ENCODE assay signal across 11 cellular contexts in genomic region chr12:27548301-27549199, GRCh38. TPM values are rescaled to one million over a fixed set of nuclear protein-coding genes. Genes with fewer than 3 reads are reported as not detected.
A peak's percentile ranks its signal among the peaks of the same experiment; 100 is the strongest.
DNase-seq lines count a peak whose midpoint lies in the region; ATAC-seq and TF ChIP-seq lines count a peak whose summit lies in the region.
"Had no signal": no experiment of that assay in that cellular context is flagged by ENCODE, and none has a peak within 500 bp of the region (broad histone marks: within the 10 kb centered on the region; RNA-seq: fewer than 3 reads in every experiment).

No MANE protein-coding gene starts in this region.

- TF ChIP-seq CTCF in CD14-positive monocyte (IDR thresholded peaks at IDR 0.05) (no peak), mammary epithelial cell (conservative IDR thresholded peaks at IDR 0.05 in 1 of 2, IDR thresholded peaks at IDR 0.05 in 1 of 2; ENCODE audit: extremely low read depth in 1 of 2, insufficient read depth in 1 of 2, low read depth in 1 of 2, low read length in 2 of 2) (no peak)

- intact Hi-C loops in CD14-positive monocyte (cut with micrococcal nuclease) (no loop called here), mammary epithelial cell (cut with micrococcal nuclease) (loop anchor here (1.0 to 5.0 kb wide), 3 partner anchors 44 to 216 kb away; partner anchors contain the start of gene BMAL2)
- intact Hi-C loops in activated naive CD4-positive, alpha-beta T cell treated with anti-CD3 and anti-CD28 coated beads for 36 hours (cut with micrococcal nuclease), result no loop called here

- peaks cover 27% of the 10 kb centered on the region for H3K4me1 Mint-ChIP-seq in CD14-positive monocyte
- H3K4me1 Mint-ChIP-seq in activated naive CD4-positive, alpha-beta T cell treated with anti-CD3 and anti-CD28 coated beads for 36 hours (ENCODE audit: low read depth), result peaks cover 18% of the 10 kb centered on the region

- in situ Hi-C loops in mammary epithelial cell (cut with MboI; ENCODE audit: low sequenced_read_pairs in 2 of 2), result no loop called here

- no peaks in the 10 kb centered on the region for H4K20me1 ChIP-seq in mammary epithelial cell (ENCODE audit: insufficient read depth, low read length)

- no peaks in the 10 kb centered on the region for H3K27me3 ChIP-seq in mammary epithelial cell (ENCODE audit: insufficient read depth, low read length)
- no peaks in the 10 kb centered on the region for H3K27me3 ChIP-seq in rectal smooth muscle tissue (ENCODE audit: control insufficient read depth, insufficient read depth, low read length)

- DNase-seq in CD14-positive monocyte (ENCODE audit: low spot score) (no peak), NCI-H187 (lab: John Stamatoyannopoulos, UW) (peak; percentile 38 to 45), mammary epithelial cell (no peak), T-helper 2 cell (no peak), medulla oblongata (ENCODE audit: extremely low spot score) (no peak)
- no peak for DNase-seq in activated naive CD4-positive, alpha-beta T cell treated with anti-CD3 and anti-CD28 coated beads for 36 hours
- DNase-seq: activated CD4-positive, alpha-beta T cell treated with anti-CD3 and anti-CD28 coated beads for 48 hours; CD4-positive, CD25-positive, alpha-beta regulatory T cell had no signal

- H3K9me3 Mint-ChIP-seq in CD14-positive monocyte, result peaks cover 0 to 2% (median 0%) of the 10 kb centered on the region in 7 donors
- no peaks in the 10 kb centered on the region for H3K9me3 Mint-ChIP-seq in activated naive CD4-positive, alpha-beta T cell treated with anti-CD3 and anti-CD28 coated beads for 36 hours
- H3K9me3 Mint-ChIP-seq: activated naive CD4-positive, alpha-beta T cell treated with anti-CD3 and anti-CD28 coated beads, Interleukin-2, amount 50 U/mL, for 24 hours had no signal

- H3K4me3 ChIP-seq in mammary epithelial cell (replicated peaks in 1 of 3; ENCODE audit: insufficient read depth in 1 of 3, low read depth in 2 of 3, low read length in 3 of 3) (peak overlapping the region in 2 of 3 experiments; percentile 7 to 18), rectal smooth muscle tissue (ENCODE audit: low read length) (no peak overlapping the region)

- peaks cover 0 to 6% (median 3%) of the 10 kb centered on the region in 3 donors for H3K27me3 Mint-ChIP-seq in CD14-positive monocyte (ENCODE audit: low read depth in 3 of 3)
- no peaks in the 10 kb centered on the region for H3K27me3 Mint-ChIP-seq in activated naive CD4-positive, alpha-beta T cell treated with anti-CD3 and anti-CD28 coated beads for 36 hours (ENCODE audit: low read depth)
- H3K27me3 Mint-ChIP-seq: activated naive CD4-positive, alpha-beta T cell treated with anti-CD3 and anti-CD28 coated beads, Interleukin-2, amount 50 U/mL, for 24 hours had no signal

- peaks cover 71% of the 10 kb centered on the region for H3K4me1 ChIP-seq in mammary epithelial cell (ENCODE audit: insufficient read depth, low read length)
- H3K4me1 ChIP-seq in rectal smooth muscle tissue (ENCODE audit: control insufficient read depth, insufficient read depth, low read length), result peaks cover 25% of the 10 kb centered on the region

- dilution Hi-C loops in mammary epithelial cell (cut with HindIII; ENCODE audit: low sequenced_read_pairs), result no loop called here

- TSS peak; percentile 63 for BruUV-seq in mammary epithelial cell (replicated peaks; lab: Mats Ljungman, UMichigan)

- CTCF ChIA-PET in mammary epithelial cell (lab: Charles Lee; ENCODE audit: low non-redundant PET), result no interaction called here
- CTCF ChIA-PET in activated naive CD4-positive, alpha-beta T cell treated with anti-CD3 and anti-CD28 coated beads for 36 hours (lab: Charles Lee), result interaction anchor here (0.6 to 1.2 kb wide), 3 partner anchors 14 to 190 kb away, joined by 3 to 7 read pairs (median 3); no protein-coding TSS in a partner anchor

- no peaks in the 10 kb centered on the region for H3K9me3 ChIP-seq in mammary epithelial cell (replicated peaks; ENCODE audit: insufficient read depth, low read length)

- WGBS in mammary epithelial cell (ENCODE audit: low coverage, missing lambda C conversion rate), result 83% methylated on average over 7 of the region's 8 CpGs

- H3K27ac ChIP-seq in mammary epithelial cell (ENCODE audit: insufficient read depth, low read depth, low read length), result peak overlapping the region; percentile 95
- peak overlapping the region; percentile 41 for H3K27ac ChIP-seq in rectal smooth muscle tissue (ENCODE audit: low read depth, low read length)

- H3K79me2 ChIP-seq in mammary epithelial cell (ENCODE audit: insufficient read depth, low read length), result peaks cover 88% of the 10 kb centered on the region

- H3K4me2 ChIP-seq in mammary epithelial cell (ENCODE audit: insufficient read depth, low read depth, low read length), result peak overlapping the region; percentile 83

- H3K4me3 Mint-ChIP-seq in CD14-positive monocyte, result peak overlapping the region in 1 of 2 donors; percentile 22
- no peak overlapping the region for H3K4me3 Mint-ChIP-seq in activated naive CD4-positive, alpha-beta T cell treated with anti-CD3 and anti-CD28 coated beads for 36 hours
- H3K4me3 Mint-ChIP-seq: activated naive CD4-positive, alpha-beta T cell treated with anti-CD3 and anti-CD28 coated beads, Interleukin-2, amount 50 U/mL, for 24 hours; CD4-positive, CD25-positive, alpha-beta regulatory T cell had no signal

- H3K36me3 ChIP-seq in mammary epithelial cell (ENCODE audit: insufficient read depth, low read length) (no peaks in the 10 kb centered on the region), rectal smooth muscle tissue (ENCODE audit: control insufficient read depth, insufficient read depth, low read length) (no peaks in the 10 kb centered on the region)

- H3K27ac Mint-ChIP-seq in CD14-positive monocyte, result peak overlapping the region in 5 of 7 donors; percentile 51 to 92 (median 83)
- no peak overlapping the region for H3K27ac Mint-ChIP-seq in activated naive CD4-positive, alpha-beta T cell treated with anti-CD3 and anti-CD28 coated beads for 36 hours
- H3K27ac Mint-ChIP-seq: activated naive CD4-positive, alpha-beta T cell treated with anti-CD3 and anti-CD28 coated beads, Interleukin-2, amount 50 U/mL, for 24 hours; CD4-positive, CD25-positive, alpha-beta regulatory T cell had no signal

- H3K36me3 Mint-ChIP-seq in CD14-positive monocyte, result no peaks in the 10 kb centered on the region
- H3K36me3 Mint-ChIP-seq in activated naive CD4-positive, alpha-beta T cell treated with anti-CD3 and anti-CD28 coated beads for 36 hours (ENCODE audit: low read depth), result peaks cover 5% of the 10 kb centered on the region
- H3K36me3 Mint-ChIP-seq: CD4-positive, CD25-positive, alpha-beta regulatory T cell had no signal

- no peak overlapping the region for H2AFZ ChIP-seq in mammary epithelial cell (ENCODE audit: low read depth, low read length)

- no peak for ATAC-seq in HG03175 (IDR thresholded peaks at IDR 0.05; ENCODE audit: unreplicated experiment)

- H3K9ac ChIP-seq in mammary epithelial cell (ENCODE audit: insufficient read depth, low read length), result no peak overlapping the region
- H3K9ac ChIP-seq in rectal smooth muscle tissue (ENCODE audit: low read length), result no peak overlapping the region

RNA-seq across cellular contexts. Expression of gene PPFIBP1, which starts 24.5 kb away (rescaled TPM):
- under 1 TPM; 0.25 to 0.79 TPM for polyA plus RNA-seq in CD14-positive monocyte
- 100 to 1,000 TPM; 114 to 136 TPM for total RNA-seq in mammary epithelial cell
- 41.2 TPM for polyA plus RNA-seq in mammary epithelial cell
- polyA minus RNA-seq in mammary epithelial cell, result 266 TPM
- 10 to 100 TPM; 43.4 to 43.6 TPM for total RNA-seq in activated naive CD4-positive, alpha-beta T cell treated with anti-CD3 and anti-CD28 coated beads for 36 hours

Comparison
In these comparisons a context has a peak if more than half of its experiments do, and no peak if none do; other contexts are left out.
1. DNase-seq: peak in NCI-H187 (2 of 2); none in CD14-positive monocyte (single experiment), mammary epithelial cell (single experiment), T-helper 2 cell (0 of 5), activated naive CD4-positive, alpha-beta T cell treated with anti-CD3 and anti-CD28 coated beads for 36 hours (single experiment) and medulla oblongata (single experiment).